Comparison of ENCODE assay signal across 23 cellular contexts in genomic region chr10:60340973-60341372, GRCh38.
"Had no signal": no experiment of that assay in that cellular context is flagged by ENCODE, and none has a peak within 500 bp of the region (broad histone marks: within the 10 kb centered on the region; RNA-seq: fewer than 3 reads in every experiment).

No MANE protein-coding gene starts in this region.

- H3K4me1 ChIP-seq: ascending aorta, SJSA1 had no signal

- H3K4me3 ChIP-seq: ascending aorta, body of pancreas, SJSA1 had no signal

- H3K27ac ChIP-seq: ascending aorta, body of pancreas, SJSA1 had no signal

- H3K27me3 Mint-ChIP-seq: activated CD8-positive, alpha-beta memory T cell treated with anti-CD3 and anti-CD28 coated beads, Interleukin-2, amount 10 ng/mL, durations not matched to agents 7 days and 5 days had no signal

- H3K27me3 ChIP-seq: ascending aorta, body of pancreas, SJSA1 had no signal

- H3K27ac Mint-ChIP-seq: activated CD8-positive, alpha-beta memory T cell treated with anti-CD3 and anti-CD28 coated beads, Interleukin-2, amount 10 ng/mL, durations not matched to agents 7 days and 5 days; activated T-helper 2 cell treated with anti-CD3 and anti-CD28 coated beads, Interferon-gamma antibody, Interleukin-2, Interleukin-4, amounts not matched to agents 10 μg/mL and 5 μg/mL and 100 μg/mL, durations not matched to agents 14 hours and 24 hours and 36 hours had no signal

- DNase-seq: activated CD4-positive, alpha-beta T cell treated with anti-CD3 and anti-CD28 coated beads for 48 hours; activated CD4-positive, alpha-beta T cell treated with anti-CD3 and anti-CD28 coated beads, Interleukin-2, amount 50 U/mL, for 48 hours; activated CD8-positive, alpha-beta memory T cell treated with anti-CD3 and anti-CD28 coated beads, Interleukin-2, amount 10 ng/mL, durations not matched to agents 7 days and 5 days; activated gamma-delta T cell treated with Interleukin-2 at 50 U/mL for 16 hours; activated naive CD4-positive, alpha-beta T cell treated with anti-CD3 and anti-CD28 coated beads, Interleukin-2, amount 50 U/mL, for 16 hours; activated T-cell treated with anti-CD3 and anti-CD28 coated beads, Interleukin-2, amount 50 U/mL, for 4 hours; body of pancreas; central memory CD4-positive, alpha-beta T cell; MM.1S; NCI-H1105; NCI-H1436 treated with DMSO at 0.1 percent for 48 hours; NCI-H187; NCI-H2081; NCI-H446; NCI-H524; PC-3; SHP77; SW 1271 had no signal

- H3K4me3 Mint-ChIP-seq: activated CD8-positive, alpha-beta memory T cell treated with anti-CD3 and anti-CD28 coated beads, Interleukin-2, amount 10 ng/mL, durations not matched to agents 7 days and 5 days; activated T-cell treated with anti-CD3 and anti-CD28 coated beads, Interleukin-2, amount 50 U/mL, for 4 hours had no signal

- H3K36me3 ChIP-seq: ascending aorta, SJSA1 had no signal

- H3K9me3 Mint-ChIP-seq: activated T-cell treated with anti-CD3 and anti-CD28 coated beads, Interleukin-2, amount 50 U/mL, for 4 hours; activated T-helper 2 cell treated with anti-CD3 and anti-CD28 coated beads, Interferon-gamma antibody, Interleukin-2, Interleukin-4, amounts not matched to agents 10 μg/mL and 5 μg/mL and 100 μg/mL, durations not matched to agents 14 hours and 24 hours and 36 hours had no signal

- H3K36me3 Mint-ChIP-seq: activated CD8-positive, alpha-beta memory T cell treated with anti-CD3 and anti-CD28 coated beads, Interleukin-2, amount 10 ng/mL, durations not matched to agents 7 days and 5 days had no signal

- ATAC-seq: activated CD4-positive, CD25-positive, alpha-beta regulatory T cell treated with anti-CD3 and anti-CD28 coated beads, Interleukin-2, amount 50 U/mL, for 24 hours; activated CD8-positive, alpha-beta memory T cell treated with anti-CD3 and anti-CD28 coated beads, Interleukin-2, amount 10 ng/mL, durations not matched to agents 7 days and 5 days; body of pancreas; PC-3; SK-N-SH treated with all-trans-retinoic acid at 6 μM for 48 hours had no signal

- H3K9me3 ChIP-seq: ascending aorta, body of pancreas, SJSA1 had no signal

- H3K4me1 Mint-ChIP-seq: activated CD8-positive, alpha-beta memory T cell treated with anti-CD3 and anti-CD28 coated beads, Interleukin-2, amount 10 ng/mL, durations not matched to agents 7 days and 5 days had no signal
